ENCODE assay signal across 8 cellular contexts in genomic region chr13:27826379-27827353, GRCh38. TPM values are rescaled to one million over a fixed set of nuclear protein-coding genes. Genes with fewer than 3 reads are reported as not detected.
A peak's percentile ranks its signal among the peaks of the same experiment; 100 is the strongest.
DNase-seq lines count a peak whose midpoint lies in the region; ATAC-seq and TF ChIP-seq lines count a peak whose summit lies in the region.

No MANE protein-coding gene starts in this region.

- H3K9ac ChIP-seq in subcutaneous abdominal adipose tissue (ENCODE audit: low read length in 5 of 5) = no peak overlapping the region

- ATAC-seq in gastroesophageal sphincter (peak; percentile 83), GM18858 (IDR thresholded peaks at IDR 0.05; ENCODE audit: unreplicated experiment) (no peak)

- TF ChIP-seq POLR2A in gastroesophageal sphincter (IDR thresholded peaks at IDR 0.05) = no peak

- peak; percentile 89 to 95 (median 92) for TF ChIP-seq CTCF in gastroesophageal sphincter (IDR thresholded peaks at IDR 0.05)

- H3K27me3 ChIP-seq in gastroesophageal sphincter (peaks cover 82% of the 10 kb centered on the region), subcutaneous abdominal adipose tissue (ENCODE audit: control insufficient read depth in 5 of 5, insufficient read depth in 4 of 5, low read length in 5 of 5) (peaks cover 4 to 40% (median 8%) of the 10 kb centered on the region in 5 donors)

- H3K9me3 ChIP-seq in gastroesophageal sphincter (no peaks in the 10 kb centered on the region), subcutaneous abdominal adipose tissue (ENCODE audit: control insufficient read depth in 5 of 5, low read length in 5 of 5) (no peaks in the 10 kb centered on the region)

- H3K4me3 ChIP-seq in gastroesophageal sphincter (peak overlapping the region in 1 of 2 donors; percentile 26), subcutaneous abdominal adipose tissue (ENCODE audit: low read depth in 1 of 5, low read length in 5 of 5) (peak overlapping the region in 4 of 5 donors; percentile 26 to 54 (median 38))

- DNase-seq in GM03348 (ENCODE audit: low spot score) = peak; percentile 93
- peak; percentile 86 for DNase-seq in LoVo (ENCODE audit: low spot score)
- peak; percentile 71 to 80 for DNase-seq in SHP77 (lab: John Stamatoyannopoulos, UW)
- peak; percentile 65 for DNase-seq in activated gamma-delta T cell treated with Interleukin-2 at 50 U/mL for 16 hours
- peak in 53 of 56 donors; percentile 19 to 85 (median 61) for DNase-seq in nucleus accumbens (lab: John Stamatoyannopoulos, UW)

- 13 to 28% methylated on average over 11 to 16 of the region's 30 CpGs for WGBS in gastroesophageal sphincter (ENCODE audit: low coverage in 1 of 2), 2 donors

- peaks cover 0 to 21% (median 0%) of the 10 kb centered on the region in 3 donors for H3K4me1 ChIP-seq in gastroesophageal sphincter
- H3K4me1 ChIP-seq in subcutaneous abdominal adipose tissue (ENCODE audit: control insufficient read depth in 5 of 5, insufficient read depth in 5 of 5, low read length in 5 of 5) = peaks cover 0 to 17% (median 11%) of the 10 kb centered on the region in 5 donors

- H3K27ac ChIP-seq in gastroesophageal sphincter (no peak overlapping the region), subcutaneous abdominal adipose tissue (ENCODE audit: low read depth, low read length) (no peak overlapping the region)

- TF ChIP-seq EP300 in gastroesophageal sphincter (IDR thresholded peaks at IDR 0.05) = no peak

- H3K36me3 ChIP-seq in gastroesophageal sphincter = no peaks in the 10 kb centered on the region
- no peaks in the 10 kb centered on the region for H3K36me3 ChIP-seq in subcutaneous abdominal adipose tissue (ENCODE audit: control insufficient read depth in 5 of 5, insufficient read depth in 5 of 5, low read length in 5 of 5)

RNA-seq across cellular contexts. Expression of gene GSX1, which starts 34.4 kb away (rescaled TPM):
- not detected for total RNA-seq in gastroesophageal sphincter
